In the genomic region with DNA sequence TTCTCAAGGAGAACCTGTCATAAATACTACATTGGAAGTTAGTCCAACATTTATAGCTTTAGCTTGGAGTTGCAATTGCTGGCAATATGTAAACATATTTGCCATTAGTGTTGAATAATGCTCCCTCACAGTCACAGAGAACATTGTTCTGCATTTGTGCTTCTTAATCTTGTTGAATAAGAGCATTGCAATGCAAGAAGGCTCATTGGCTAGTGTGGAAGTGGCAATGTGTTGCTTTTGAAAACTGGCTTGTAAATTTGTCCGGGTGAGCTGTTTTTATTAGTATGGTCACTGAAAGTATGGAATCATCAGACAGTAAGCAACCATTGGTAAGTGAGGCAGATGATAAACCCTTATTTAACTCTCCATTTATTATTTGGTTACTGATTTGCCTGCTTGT, we compare ENCODE assay signal across 1 cellular context.
TF ChIP-seq lines count a peak whose summit lies in the region.

No MANE protein-coding gene starts in this region.

TF ChIP-seq in H1, 55 proteins besides CTCF, POLR2A, EP300 and RAD21:
- no peak for TF ChIP-seq HDAC6 (IDR thresholded peaks at IDR 0.05; ENCODE audit: low read depth, low read length)
- no peak for TF ChIP-seq EGR1 (IDR thresholded peaks at IDR 0.05; ENCODE audit: borderline replicate concordance, low read depth, low read length)
- no peak for TF ChIP-seq SRF (IDR thresholded peaks at IDR 0.05; ENCODE audit: low read depth, low read length)
- no peak for TF ChIP-seq SUZ12 (IDR thresholded peaks at IDR 0.05; ENCODE audit: low read length)
- TF ChIP-seq, protein P1, sequence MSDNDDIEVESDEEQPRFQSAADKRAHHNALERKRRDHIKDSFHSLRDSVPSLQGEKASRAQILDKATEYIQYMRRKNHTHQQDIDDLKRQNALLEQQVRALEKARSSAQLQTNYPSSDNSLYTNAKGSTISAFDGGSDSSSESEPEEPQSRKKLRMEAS (IDR thresholded peaks at IDR 0.05) = no peak
- TF ChIP-seq NRF1 (IDR thresholded peaks at IDR 0.05; ENCODE audit: low read depth, low read length) = no peak
- TF ChIP-seq BCL11A (IDR thresholded peaks at IDR 0.05; ENCODE audit: low read depth in 2 of 2, low read length in 2 of 2) = no peak
- no peak for TF ChIP-seq GABPA (IDR thresholded peaks at IDR 0.05; ENCODE audit: borderline replicate concordance, insufficient read depth, low read length)
- TF ChIP-seq RBBP5 (IDR thresholded peaks at IDR 0.05; ENCODE audit: borderline replicate concordance, low read depth, low read length) = no peak
- TF ChIP-seq SAP30 (IDR thresholded peaks at IDR 0.05; ENCODE audit: insufficient read depth, insufficient replicate concordance, low read length) = no peak
